10 cellular contexts compared by ENCODE assay signal in the genomic region with DNA sequence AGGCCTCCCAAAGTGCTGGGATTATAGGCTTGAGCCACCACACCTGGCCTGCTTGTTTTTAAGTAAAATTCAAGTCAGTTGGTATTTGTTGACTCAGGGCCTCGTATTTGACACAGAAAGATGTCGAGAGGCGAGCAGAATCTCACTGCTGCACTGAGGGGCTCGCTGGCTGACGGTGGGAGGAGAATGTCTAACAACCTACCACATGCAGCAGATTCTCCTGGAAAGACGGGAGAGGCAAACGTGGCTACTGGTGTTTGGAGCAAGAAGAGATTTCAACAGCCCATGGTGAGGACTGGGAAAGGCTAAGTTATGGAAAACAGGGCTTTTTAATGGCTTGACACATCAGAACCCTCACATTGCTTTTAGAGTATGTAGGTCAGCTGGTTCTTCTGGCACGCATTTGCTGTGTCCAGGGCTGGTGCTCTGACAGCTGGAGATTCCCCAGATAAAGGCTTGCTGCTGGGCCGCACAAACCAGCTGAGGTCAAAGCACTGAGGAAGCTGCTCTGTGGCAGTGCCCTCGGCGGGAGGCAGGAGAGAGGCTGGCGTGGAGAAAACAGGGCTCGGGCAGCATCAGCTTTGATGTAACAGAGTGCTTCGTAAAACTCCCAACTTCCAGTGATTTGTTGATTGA.
DNase-seq lines count a peak whose midpoint lies in the region; ATAC-seq and TF ChIP-seq lines count a peak whose summit lies in the region.
"Had no signal": no experiment of that assay in that cellular context is flagged by ENCODE, and none has a peak within 500 bp of the region (broad histone marks: within the 10 kb centered on the region; RNA-seq: fewer than 3 reads in every experiment).

No MANE protein-coding gene starts in this region.

- DNase-seq in LNCaP clone FGC (ENCODE audit: low read depth) (peak; percentile 60), body of pancreas (peak in 2 of 4 donors; percentile 21 to 58), medulla oblongata (ENCODE audit: extremely low spot score) (peak; percentile 58), stomach (peak; percentile 69), germinal center (ENCODE audit: low spot score) (no peak), NAMALWA (ENCODE audit: low spot score) (no peak), NCI-H146 treated with DMSO at 0.1 percent for 48 hours (lab: John Stamatoyannopoulos, UW; ENCODE audit: unreplicated experiment) (no peak)
- DNase-seq: NCI-H82, SIG-M5 had no signal

- H3K4me1 ChIP-seq in body of pancreas (peaks cover 5% of the 10 kb centered on the region), stomach (peaks cover 3 to 25% (median 11%) of the 10 kb centered on the region in 4 donors)

- H3K36me3 ChIP-seq in body of pancreas (replicated peaks in 1 of 2; ENCODE audit: insufficient read depth in 1 of 2, low read depth in 2 of 2), result no peaks in the 10 kb centered on the region
- no peaks in the 10 kb centered on the region for H3K36me3 ChIP-seq in stomach

- H3K27me3 ChIP-seq in body of pancreas (no peaks in the 10 kb centered on the region), stomach (no peaks in the 10 kb centered on the region)

- peak; percentile 50 for ATAC-seq in body of pancreas

- H3K4me3 ChIP-seq in LNCaP clone FGC (ENCODE audit: low read depth, low read length), result no peak overlapping the region
- H3K4me3 ChIP-seq in body of pancreas, result no peak overlapping the region
- no peak overlapping the region for H3K4me3 ChIP-seq in stomach
- H3K4me3 ChIP-seq: lung had no signal

- TF ChIP-seq CTCF in LNCaP clone FGC (IDR thresholded peaks at IDR 0.05; ENCODE audit: control insufficient read depth, extremely low read depth, insufficient read depth) (no peak), body of pancreas (IDR thresholded peaks at IDR 0.05) (no peak), stomach (IDR thresholded peaks at IDR 0.05) (no peak)

- TF ChIP-seq POLR2A in body of pancreas (IDR thresholded peaks at IDR 0.05) (no peak), stomach (IDR thresholded peaks at IDR 0.05) (no peak)

- intact Hi-C loops in body of pancreas (cut with DNase I) (no loop called here), stomach (cut with DNase I; ENCODE audit: low total_unique reads) (no loop called here)

- 72 to 74% methylated on average over 14 of the region's 14 CpGs for WGBS in body of pancreas, 2 donors
- 46 to 76% (median 67%) methylated on average over 14 of the region's 14 CpGs for WGBS in stomach, 5 donors

- TF ChIP-seq EP300 in stomach (IDR thresholded peaks at IDR 0.05), result no peak

- no peaks in the 10 kb centered on the region for H3K9me3 ChIP-seq in body of pancreas
- H3K9me3 ChIP-seq in stomach, result no peaks in the 10 kb centered on the region

- no peak overlapping the region for H3K27ac ChIP-seq in body of pancreas
- peak overlapping the region in 1 of 5 donors; percentile 64 for H3K27ac ChIP-seq in stomach

Comparison
In these comparisons a context has a peak if more than half of its experiments do, and no peak if none do; other contexts are left out.
1. DNase-seq: peak in LNCaP clone FGC (single experiment), medulla oblongata (single experiment) and stomach (single experiment); none in germinal center (single experiment), NAMALWA (single experiment) and NCI-H146 treated with DMSO at 0.1 percent for 48 hours (single experiment).